11 cellular contexts compared by ENCODE assay signal in the genomic region with DNA sequence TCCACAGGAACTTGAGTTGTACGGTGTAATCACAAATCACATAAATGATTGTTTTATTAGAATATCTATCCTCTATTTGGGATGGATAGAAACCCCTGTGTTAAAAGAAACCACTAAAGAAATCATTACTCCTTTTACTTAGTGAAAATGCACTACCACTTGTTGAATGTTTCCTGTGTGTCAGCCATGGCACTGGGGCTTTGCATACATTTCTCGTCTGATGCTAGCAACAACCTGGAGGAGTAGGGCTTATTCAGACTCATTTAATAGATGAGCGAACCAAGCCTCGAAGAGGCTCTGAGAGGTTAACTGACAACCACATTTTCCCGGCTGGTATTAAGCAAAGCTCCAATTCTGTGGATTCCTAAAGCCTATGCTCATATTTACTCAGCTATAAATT.
DNase-seq lines count a peak whose midpoint lies in the region; ATAC-seq and TF ChIP-seq lines count a peak whose summit lies in the region.
"Had no signal": no experiment of that assay in that cellular context is flagged by ENCODE, and none has a peak within 500 bp of the region (broad histone marks: within the 10 kb centered on the region; RNA-seq: fewer than 3 reads in every experiment).

No MANE protein-coding gene starts in this region.

- H4K8ac ChIP-seq in IMR-90 (ENCODE audit: low read depth in 2 of 2, low read length in 2 of 2), result peak overlapping the region; percentile 75 to 86; a peak in 3 of 4 replicates

- no peak overlapping the region for H2AK9ac ChIP-seq in IMR-90 (replicated peaks; ENCODE audit: low read depth, low read length, poor library complexity)

- H2BK5ac ChIP-seq in IMR-90 (ENCODE audit: low read depth, low read length, poor library complexity, severe bottlenecking), result no peak overlapping the region

- CTCF ChIA-PET in IMR-90 (lab: Yijun Ruan, JAX), result no interaction called here

- ATAC-seq in IMR-90 (ENCODE audit: low read depth), result no peak
- ATAC-seq in GM18519 (IDR thresholded peaks at IDR 0.05; ENCODE audit: low FRiP score, unreplicated experiment), result no peak

- no peaks in the 10 kb centered on the region for H3K9me3 ChIP-seq in IMR-90 (ENCODE audit: control insufficient read depth, insufficient read depth, low read length)
- no peaks in the 10 kb centered on the region for H3K9me3 ChIP-seq in neuron (ENCODE audit: low read length)

- H4K5ac ChIP-seq in IMR-90 (ENCODE audit: low read depth, low read length), result no peak overlapping the region

- in situ Hi-C loops in IMR-90 (cut with MboI; ENCODE audit: low sequenced_read_pairs), result no loop called here

- intact Hi-C loops in CD14-positive monocyte (cut with micrococcal nuclease) (loop anchor here in 1 of 2 donors (1.0 kb wide), 1 partner anchor 8 kb away; no protein-coding TSS in a partner anchor), IMR-90 (cut with micrococcal nuclease) (loop anchor here (5.0 kb wide), 1 partner anchor 58 kb away; no protein-coding TSS in a partner anchor)

- H3K27ac Mint-ChIP-seq in CD14-positive monocyte (peak overlapping the region; percentile 94 to 99 (median 97)), chondrocyte (ENCODE audit: unreplicated experiment) (peak overlapping the region; percentile 93)

- no TSS peak for BruUV-seq in IMR-90 (replicated peaks; lab: Mats Ljungman, UMichigan)

- H3K36me3 ChIP-seq in IMR-90 (ENCODE audit: control insufficient read depth, insufficient read depth, low read length) (no peaks in the 10 kb centered on the region), neuron (ENCODE audit: insufficient read depth, low read length) (no peaks in the 10 kb centered on the region)

- H3K4ac ChIP-seq in IMR-90 (ENCODE audit: low read depth, low read length), result 0 out of 2 replicates have a peak overlapping the region, but pooled peaks have one; percentile 76

- peak overlapping the region; percentile 46; the same call in 1 of the 2 replicates for H3K14ac ChIP-seq in IMR-90 (replicated peaks; ENCODE audit: low read depth, low read length)

- no CpG with 5 or more reads among the region's 5 CpGs for WGBS in IMR-90 (ENCODE audit: extremely low coverage in 2 of 2, insufficient read length in 1 of 2), 2 experiments

- no peak overlapping the region for H3K27ac ChIP-seq in IMR-90 (ENCODE audit: insufficient read depth, low read length)

- H3K27me3 ChIP-seq in IMR-90 (ENCODE audit: control insufficient read depth, insufficient read depth, low read length) (peaks cover 4% of the 10 kb centered on the region), neuron (ENCODE audit: insufficient read depth, low read length) (no peaks in the 10 kb centered on the region)

- no peaks in the 10 kb centered on the region for H4K20me1 ChIP-seq in IMR-90 (ENCODE audit: insufficient read depth, low read length)

- H3K56ac ChIP-seq in IMR-90 (ENCODE audit: extremely low read depth, insufficient read depth, low read length), result no peak overlapping the region

- H3K4me1 ChIP-seq in IMR-90 (ENCODE audit: control insufficient read depth, insufficient read depth, low read length) (peaks cover 14% of the 10 kb centered on the region), neuron (ENCODE audit: insufficient read depth, low read length) (peaks cover 15% of the 10 kb centered on the region)

- no peak overlapping the region for H2BK20ac ChIP-seq in IMR-90 (ENCODE audit: low read depth, low read length)

- H3K4me1 Mint-ChIP-seq in CD14-positive monocyte, result peaks cover 32% of the 10 kb centered on the region
- peaks cover 41% of the 10 kb centered on the region for H3K4me1 Mint-ChIP-seq in chondrocyte (ENCODE audit: low read depth)

- H3K9ac ChIP-seq in IMR-90 (ENCODE audit: low read depth, low read length), result no peak overlapping the region

- peaks cover 0 to 2% (median 0%) of the 10 kb centered on the region in 3 donors for H3K27me3 Mint-ChIP-seq in CD14-positive monocyte (ENCODE audit: low read depth in 3 of 3)
- no peaks in the 10 kb centered on the region for H3K27me3 Mint-ChIP-seq in chondrocyte (ENCODE audit: low read depth)

- no peak overlapping the region for H2BK120ac ChIP-seq in IMR-90 (ENCODE audit: low read depth, low read length)

- DNase-seq in CD14-positive monocyte (ENCODE audit: low spot score) (no peak), IMR-90 (no peak), chondrocyte (ENCODE audit: low spot score) (no peak), NCI-H2029 treated with DMSO at 0.1 percent for 48 hours (lab: John Stamatoyannopoulos, UW) (no peak), HK-2 (ENCODE audit: unreplicated experiment) (no peak), anterior cingulate cortex (lab: John Stamatoyannopoulos, UW) (no peak)
- DNase-seq: activated CD4-positive, CD25-positive, alpha-beta regulatory T cell; NCI-H1930 had no signal

- no peak overlapping the region for H3K18ac ChIP-seq in IMR-90 (ENCODE audit: low read depth, low read length)

- TF ChIP-seq POLR2A in IMR-90 (IDR thresholded peaks at IDR 0.05; ENCODE audit: low read depth, low read length), result no peak

- peaks cover 3% of the 10 kb centered on the region; the same call in 1 of the 2 replicates for H3K9me1 ChIP-seq in IMR-90 (ENCODE audit: insufficient read depth, low read length)

- H3K79me1 ChIP-seq in IMR-90 (ENCODE audit: low read depth in 1 of 2, low read length in 2 of 2), result no peaks in the 10 kb centered on the region

- no peaks in the 10 kb centered on the region for H3K9me3 Mint-ChIP-seq in CD14-positive monocyte
- peaks cover 8% of the 10 kb centered on the region for H3K9me3 Mint-ChIP-seq in chondrocyte (ENCODE audit: low read depth)
- H3K9me3 Mint-ChIP-seq: H9 had no signal

- TF ChIP-seq CTCF in CD14-positive monocyte (IDR thresholded peaks at IDR 0.05) (no peak), IMR-90 (conservative IDR thresholded peaks at IDR 0.05; ENCODE audit: low read depth, low read length) (no peak), chondrocyte (IDR thresholded peaks at IDR 0.05) (no peak)

- H2AFZ ChIP-seq in IMR-90 (replicated peaks; ENCODE audit: low read length, poor library complexity) (no peak overlapping the region), neuron (ENCODE audit: low read depth, low read length) (peak overlapping the region; percentile 42)

- H3K4me2 ChIP-seq in IMR-90 (ENCODE audit: low read depth, low read length), result no peak overlapping the region

- dilution Hi-C loops in IMR-90 (cut with HindIII; ENCODE audit: low sequenced_read_pairs, unreplicated experiment), result no loop called here

- H2BK15ac ChIP-seq in IMR-90 (ENCODE audit: low read depth, low read length), result no peak overlapping the region

- no peak overlapping the region for H2AK5ac ChIP-seq in IMR-90 (ENCODE audit: low read depth, low read length)

- H4K91ac ChIP-seq in IMR-90 (ENCODE audit: insufficient read depth, low read depth, low read length), result 0 out of 2 replicates have a peak overlapping the region, but pooled peaks have one; percentile 10

- POLR2A ChIA-PET in IMR-90 (lab: Charles Lee; ENCODE audit: unreplicated experiment), result no interaction called here

- H3K4me3 ChIP-seq in IMR-90 (ENCODE audit: insufficient read depth, low read depth, low read length), result no peak overlapping the region
- H3K4me3 ChIP-seq in neuron (ENCODE audit: low read length), result no peak overlapping the region

- TF ChIP-seq RAD21 in IMR-90 (IDR thresholded peaks at IDR 0.05; ENCODE audit: low read length), result no peak

- H3K36me3 Mint-ChIP-seq in CD14-positive monocyte (no peaks in the 10 kb centered on the region), chondrocyte (ENCODE audit: low read depth) (no peaks in the 10 kb centered on the region)

- 0 out of 2 replicates have a peak overlapping the region, but pooled peaks have one; percentile 26 for H3K23ac ChIP-seq in IMR-90 (ENCODE audit: low read depth, low read length)

- H3K4me3 Mint-ChIP-seq in CD14-positive monocyte, result no peak overlapping the region
- no peak overlapping the region for H3K4me3 Mint-ChIP-seq in chondrocyte (ENCODE audit: unreplicated experiment)

TF ChIP-seq in IMR-90, 13 proteins besides CTCF, POLR2A, EP300 and RAD21:
- TF ChIP-seq RCOR1 (IDR thresholded peaks at IDR 0.05; ENCODE audit: insufficient replicate concordance, low read length) (no peak), CHD1 (IDR thresholded peaks at IDR 0.05; ENCODE audit: low read depth, low read length) (no peak), CEBPB (IDR thresholded peaks at IDR 0.05; ENCODE audit: low read depth, low read length) (no peak), MAFK (IDR thresholded peaks at IDR 0.05; ENCODE audit: low read depth, low read length) (no peak), RFX5 (IDR thresholded peaks at IDR 0.05; ENCODE audit: low read depth, low read length) (no peak), SMC3 (IDR thresholded peaks at IDR 0.05; ENCODE audit: low read depth, low read length) (no peak), NFE2L2 (IDR thresholded peaks at IDR 0.05; ENCODE audit: low read depth, low read length) (no peak), MAZ (IDR thresholded peaks at IDR 0.05; ENCODE audit: borderline replicate concordance, low read depth, low read length) (no peak), FOS (IDR thresholded peaks at IDR 0.05; ENCODE audit: low read depth, low read length) (no peak), MXI1 (IDR thresholded peaks at IDR 0.05; ENCODE audit: borderline replicate concordance, low read depth, low read length) (no peak), BHLHE40 (IDR thresholded peaks at IDR 0.05; ENCODE audit: low read depth, low read length) (no peak)
- TF ChIP-seq, protein P1, sequence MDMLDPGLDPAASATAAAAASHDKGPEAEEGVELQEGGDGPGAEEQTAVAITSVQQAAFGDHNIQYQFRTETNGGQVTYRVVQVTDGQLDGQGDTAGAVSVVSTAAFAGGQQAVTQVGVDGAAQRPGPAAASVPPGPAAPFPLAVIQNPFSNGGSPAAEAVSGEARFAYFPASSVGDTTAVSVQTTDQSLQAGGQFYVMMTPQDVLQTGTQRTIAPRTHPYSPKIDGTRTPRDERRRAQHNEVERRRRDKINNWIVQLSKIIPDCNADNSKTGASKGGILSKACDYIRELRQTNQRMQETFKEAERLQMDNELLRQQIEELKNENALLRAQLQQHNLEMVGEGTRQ (IDR thresholded peaks at IDR 0.05; ENCODE audit: low read depth, low read length), result no peak
- TF ChIP-seq, protein P2, sequence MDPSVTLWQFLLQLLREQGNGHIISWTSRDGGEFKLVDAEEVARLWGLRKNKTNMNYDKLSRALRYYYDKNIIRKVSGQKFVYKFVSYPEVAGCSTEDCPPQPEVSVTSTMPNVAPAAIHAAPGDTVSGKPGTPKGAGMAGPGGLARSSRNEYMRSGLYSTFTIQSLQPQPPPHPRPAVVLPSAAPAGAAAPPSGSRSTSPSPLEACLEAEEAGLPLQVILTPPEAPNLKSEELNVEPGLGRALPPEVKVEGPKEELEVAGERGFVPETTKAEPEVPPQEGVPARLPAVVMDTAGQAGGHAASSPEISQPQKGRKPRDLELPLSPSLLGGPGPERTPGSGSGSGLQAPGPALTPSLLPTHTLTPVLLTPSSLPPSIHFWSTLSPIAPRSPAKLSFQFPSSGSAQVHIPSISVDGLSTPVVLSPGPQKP (IDR thresholded peaks at IDR 0.05; ENCODE audit: borderline replicate concordance, low read depth, low read length), result no peak
TF ChIP-seq in IMR-90: peak in this region for 0.
